ENCODE assay signal across 14 cellular contexts in genomic region chr10:29623797-29624196, GRCh38. TPM values are rescaled to one million over a fixed set of nuclear protein-coding genes. Genes with fewer than 3 reads are reported as not detected.
DNase-seq lines count a peak whose midpoint lies in the region; ATAC-seq and TF ChIP-seq lines count a peak whose summit lies in the region.
"Had no signal": no experiment of that assay in that cellular context is flagged by ENCODE, and none has a peak within 500 bp of the region (broad histone marks: within the 10 kb centered on the region; RNA-seq: fewer than 3 reads in every experiment).

No MANE protein-coding gene starts in this region.

- TF ChIP-seq CTCF in HCT116 (IDR thresholded peaks at IDR 0.05 in 2 of 3, conservative IDR thresholded peaks at IDR 0.05 in 1 of 3; ENCODE audit: borderline replicate concordance in 1 of 3, insufficient read depth in 1 of 3, low read depth in 2 of 3, low read length in 2 of 3) (no peak), PC-9 (conservative IDR thresholded peaks at IDR 0.05) (no peak), fibroblast of pulmonary artery (IDR thresholded peaks at IDR 0.05; ENCODE audit: low read length, missing control alignments) (no peak), sigmoid colon (IDR thresholded peaks at IDR 0.05) (no peak), SK-N-SH (IDR thresholded peaks at IDR 0.05) (no peak)

- WGBS in sigmoid colon, 2 donors = 90 to 95% methylated on average over 4 of the region's 4 CpGs
- WGBS in SK-N-SH (ENCODE audit: low lambda C conversion rate) = 90% methylated on average over 4 of the region's 4 CpGs

- CTCF ChIA-PET in HCT116 (lab: Charles Lee) = no interaction called here
- CTCF ChIA-PET in PC-9 (lab: Charles Lee) = interaction anchor here (0.7 kb wide), 1 partner anchor 77 kb away, joined by 4 read pairs; no protein-coding TSS in a partner anchor
- CTCF ChIA-PET in SK-N-SH (lab: Yijun Ruan, JAX) = no interaction called here

- RAD21 ChIA-PET in HCT116 (lab: Charles Lee; ENCODE audit: low non-redundant PET in 1 of 2, low total read pairs in 2 of 2, uncharacterized antibody in 2 of 2, unreplicated experiment in 2 of 2) = interaction anchor here in 1 of 2 experiments (0.7 kb wide), 1 partner anchor 194 kb away, joined by 4 read pairs; no protein-coding TSS in a partner anchor

- ATAC-seq in HCT116 (no peak), GM18870 (IDR thresholded peaks at IDR 0.05; ENCODE audit: unreplicated experiment) (no peak), GM18498 (IDR thresholded peaks at IDR 0.05; ENCODE audit: unreplicated experiment) (no peak)
- ATAC-seq: activated CD8-positive, alpha-beta T cell treated with anti-CD3 and anti-CD28 coated beads for 36 hours; naive thymus-derived CD8-positive, alpha-beta T cell had no signal

- H3K79me2 ChIP-seq in HCT116 (ENCODE audit: insufficient read depth, low read length) = peaks cover 17% of the 10 kb centered on the region
- H3K79me2 ChIP-seq in PC-9 (ENCODE audit: low read depth) = peaks cover 85% of the 10 kb centered on the region
- H3K79me2 ChIP-seq in SK-N-SH (ENCODE audit: insufficient read depth) = peaks cover 81% of the 10 kb centered on the region

- BruUV-seq in HCT116 (replicated peaks; lab: Mats Ljungman, UMichigan) (no TSS peak), PC-9 (replicated peaks; lab: Mats Ljungman, UMichigan) (no TSS peak)

- in situ Hi-C loops in HAP-1 (cut with MboI; ENCODE audit: low sequenced_read_pairs) = no loop called here

- DNase-seq in HCT116 (ENCODE audit: low read depth, low spot score) = no peak
- peak in 1 of 2 experiments; percentile 78 for DNase-seq in PC-9
- DNase-seq in fibroblast of pulmonary artery (ENCODE audit: low read depth) = peak; percentile 61
- DNase-seq in sigmoid colon = peak; percentile 36
- DNase-seq in SK-N-SH = no peak
- no peak for DNase-seq in HAP-1 (ENCODE audit: low spot score in 2 of 2)
- DNase-seq: activated CD8-positive, alpha-beta T cell treated with anti-CD3 and anti-CD28 coated beads for 36 hours; activated naive CD8-positive, alpha-beta T cell treated with anti-CD3 and anti-CD28 coated beads, Interleukin-2, amount 10 ng/mL, durations not matched to agents 7 days and 5 days; naive thymus-derived CD8-positive, alpha-beta T cell; NCI-H1092 treated with DMSO at 0.1 percent for 48 hours; NCI-H748 treated with DMSO at 0.1 percent for 48 hours had no signal

- H3K4me3 ChIP-seq in HCT116 (replicated peaks in 1 of 2; ENCODE audit: low read depth in 1 of 2, low read length in 2 of 2) (no peak overlapping the region), PC-9 (no peak overlapping the region), fibroblast of pulmonary artery (replicated peaks; ENCODE audit: low read depth, low read length) (no peak overlapping the region), sigmoid colon (no peak overlapping the region), SK-N-SH (ENCODE audit: low read depth in 2 of 2, low read length in 1 of 2) (no peak overlapping the region), HAP-1 (no peak overlapping the region)
- H3K4me3 ChIP-seq: cardiac muscle cell had no signal

- no peaks in the 10 kb centered on the region for H3K27me3 ChIP-seq in HCT116 (ENCODE audit: insufficient read depth, low read length)
- no peaks in the 10 kb centered on the region for H3K27me3 ChIP-seq in PC-9 (ENCODE audit: insufficient read depth, low read depth)
- H3K27me3 ChIP-seq in sigmoid colon = no peaks in the 10 kb centered on the region
- no peaks in the 10 kb centered on the region for H3K27me3 ChIP-seq in SK-N-SH (ENCODE audit: insufficient read depth)
- no peaks in the 10 kb centered on the region for H3K27me3 ChIP-seq in HAP-1 (ENCODE audit: low read depth)
- H3K27me3 ChIP-seq: cardiac muscle cell had no signal

- H3K9me2 ChIP-seq in HCT116 (ENCODE audit: insufficient read depth) (no peaks in the 10 kb centered on the region), PC-9 (ENCODE audit: insufficient read depth) (no peaks in the 10 kb centered on the region), SK-N-SH (no peaks in the 10 kb centered on the region)

- TF ChIP-seq RAD21 in HCT116 (IDR thresholded peaks at IDR 0.05; ENCODE audit: low read depth) = no peak
- TF ChIP-seq RAD21 in SK-N-SH (IDR thresholded peaks at IDR 0.05; ENCODE audit: low read length) = no peak

- H3K36me3 ChIP-seq in HCT116 (ENCODE audit: control insufficient read depth in 1 of 2, insufficient read depth in 2 of 2, low read length in 2 of 2) (no peaks in the 10 kb centered on the region), PC-9 (ENCODE audit: low read depth) (no peaks in the 10 kb centered on the region), sigmoid colon (peaks cover 0 to 10% (median 2%) of the 10 kb centered on the region in 4 donors), SK-N-SH (replicated peaks in 1 of 2; ENCODE audit: control insufficient read depth in 1 of 2, insufficient read depth in 2 of 2, low read length in 1 of 2) (peaks cover 0 to 13% of the 10 kb centered on the region in 2 experiments), HAP-1 (replicated peaks) (no peaks in the 10 kb centered on the region)

- TF ChIP-seq EP300 in sigmoid colon (IDR thresholded peaks at IDR 0.05) (no peak), SK-N-SH (IDR thresholded peaks at IDR 0.05; ENCODE audit: borderline replicate concordance in 1 of 2, low read depth in 1 of 2, low read length in 1 of 2) (no peak)

- H3K9ac ChIP-seq in HCT116 (ENCODE audit: low read length) = no peak overlapping the region
- no peak overlapping the region for H3K9ac ChIP-seq in SK-N-SH

- H3K27ac ChIP-seq in HCT116 (ENCODE audit: low read depth, low read length) (no peak overlapping the region), PC-9 (0 out of 2 replicates have a peak overlapping the region, but pooled peaks have one; percentile 23), sigmoid colon (peak overlapping the region; percentile 43 to 90 (median 88)), SK-N-SH (ENCODE audit: low read depth in 2 of 2, low read length in 1 of 2) (no peak overlapping the region)
- H3K27ac ChIP-seq: cardiac muscle cell had no signal

- H4K20me1 ChIP-seq in HCT116 (ENCODE audit: insufficient read depth) = no peaks in the 10 kb centered on the region
- H4K20me1 ChIP-seq in PC-9 (ENCODE audit: insufficient read depth) = no peaks in the 10 kb centered on the region
- peaks cover 48% of the 10 kb centered on the region for H4K20me1 ChIP-seq in SK-N-SH (ENCODE audit: insufficient read depth)

- H3K4me2 ChIP-seq in HCT116 (ENCODE audit: low read length) = no peak overlapping the region
- H3K4me2 ChIP-seq in PC-9 = no peak overlapping the region
- H3K4me2 ChIP-seq in SK-N-SH = no peak overlapping the region

- POLR2A ChIA-PET in HCT116 (lab: Charles Lee) (interaction anchor here (1.2 kb wide), 1 partner anchor 11 kb away, joined by 3 read pairs; the partner anchor contains the start of gene SVIL), PC-9 (lab: Charles Lee; ENCODE audit: unreplicated experiment) (interaction anchor here (0.7 kb wide), 1 partner anchor 16 kb away, joined by 3 read pairs; no protein-coding TSS in a partner anchor), SK-N-SH (lab: Yijun Ruan, JAX) (no interaction called here)

- intact Hi-C loops in HCT116 (cut with micrococcal nuclease) (no loop called here), PC-9 (cut with micrococcal nuclease; ENCODE audit: unreplicated experiment) (no loop called here), sigmoid colon (cut with DNase I) (no loop called here)

- TF ChIP-seq POLR2A in HCT116 (IDR thresholded peaks at IDR 0.05; ENCODE audit: borderline replicate concordance, extremely low read depth, insufficient read depth, insufficient read length) (no peak), sigmoid colon (IDR thresholded peaks at IDR 0.05) (no peak)

- H3K9me3 ChIP-seq in HCT116 (ENCODE audit: control insufficient read depth in 1 of 2, insufficient read depth in 1 of 2, low read depth in 1 of 2, low read length in 2 of 2) (no peaks in the 10 kb centered on the region), PC-9 (ENCODE audit: insufficient read depth, low read depth) (no peaks in the 10 kb centered on the region), sigmoid colon (no peaks in the 10 kb centered on the region), SK-N-SH (no peaks in the 10 kb centered on the region), HAP-1 (no peaks in the 10 kb centered on the region)

- H3K4me1 ChIP-seq in HCT116 (ENCODE audit: control insufficient read depth in 1 of 2, insufficient read depth in 2 of 2, low read length in 2 of 2) = peaks cover 1 to 4% of the 10 kb centered on the region in 2 experiments; a peak in 3 of 4 replicates
- H3K4me1 ChIP-seq in PC-9 (replicated peaks; ENCODE audit: insufficient read depth) = peaks cover 45% of the 10 kb centered on the region
- peaks cover 0 to 96% (median 94%) of the 10 kb centered on the region in 4 donors for H3K4me1 ChIP-seq in sigmoid colon
- H3K4me1 ChIP-seq in SK-N-SH (ENCODE audit: control insufficient read depth in 1 of 2, insufficient read depth in 2 of 2, low read depth in 1 of 2, low read length in 1 of 2) = peaks cover 6 to 31% of the 10 kb centered on the region in 2 experiments
- peaks cover 7% of the 10 kb centered on the region for H3K4me1 ChIP-seq in HAP-1

- H3F3A ChIP-seq in PC-9 (ENCODE audit: insufficient read depth, low read depth) (peaks cover 37% of the 10 kb centered on the region; the same call in 1 of the 2 replicates), SK-N-SH (replicated peaks; ENCODE audit: insufficient read depth) (no peaks in the 10 kb centered on the region)

- H2AFZ ChIP-seq in HCT116 (ENCODE audit: low read depth, low read length, poor library complexity, severe bottlenecking) = no peak overlapping the region
- no peak overlapping the region for H2AFZ ChIP-seq in PC-9
- H2AFZ ChIP-seq in SK-N-SH (ENCODE audit: low read depth) = no peak overlapping the region

TF ChIP-seq in SK-N-SH, 30 proteins besides CTCF, POLR2A, EP300 and RAD21 (continues in another document):
- TF ChIP-seq RCOR1 (IDR thresholded peaks at IDR 0.05; ENCODE audit: low read length) (no peak), RXRA (IDR thresholded peaks at IDR 0.05; ENCODE audit: borderline replicate concordance, low read depth) (no peak), TEAD4 (IDR thresholded peaks at IDR 0.05; ENCODE audit: borderline replicate concordance, insufficient read depth) (no peak), USF2 (IDR thresholded peaks at IDR 0.05; ENCODE audit: borderline replicate concordance, low read depth, low read length) (no peak)

RNA-seq across cellular contexts. Expression of gene SVIL, which starts 11.0 kb away (rescaled TPM):
- total RNA-seq in HCT116 (2021; ENCODE audit: unreplicated experiment) (27.0 TPM), PC-9 (2021) (166 and 171 TPM in 2 replicates), sigmoid colon (1,000 to 10,000 TPM in 1 of 4 donors, 100 to 1,000 TPM in 3; 637 to 1,443 (median 763) TPM)
- 6.3 and 9.3 TPM in 2 replicates for polyA plus RNA-seq in HCT116 (2012)
- polyA plus RNA-seq in sigmoid colon (10 to 100 TPM in 2 of 3 donors, 1 to 10 TPM in 1; 8.3 to 42.5 (median 10.8) TPM), SK-N-SH (2012; rRNA removed) (47.5 and 48.7 TPM in 2 replicates)
- 30.8 and 31.9 TPM in 2 replicates for polyA plus RNA-seq in SK-N-SH (2012; cell fraction: cytosol; rRNA removed)
- 94.2 and 132 TPM in 2 replicates for polyA plus RNA-seq in SK-N-SH (2012; cell fraction: nucleus; rRNA removed)

Comparison
In these comparisons a context has a peak if more than half of its experiments do, and no peak if none do; other contexts are left out.
1. DNase-seq: peak in fibroblast of pulmonary artery (single experiment) and sigmoid colon (single experiment); none in HCT116 (single experiment), SK-N-SH (single experiment) and HAP-1 (0 of 2).
2. H3K27ac ChIP-seq: peak in PC-9 (single experiment) and sigmoid colon (4 of 4); none in HCT116 (single experiment) and SK-N-SH (0 of 2).